ENCODE assay signal across 1 cellular context in genomic region chr6:43575772-43576551, GRCh38.
TF ChIP-seq lines count a peak whose summit lies in the region.

TSS of gene POLH (plus strand) at chr6:43576185. CDS start at chr6:43582320, 6,135 bp downstream.
TSS of gene XPO5 (minus strand) at chr6:43576038. CDS start at chr6:43575864, 174 bp downstream.

TF ChIP-seq in WTC11, 78 proteins besides CTCF, POLR2A, EP300 and RAD21 (continued from another document):
- TF ChIP-seq ZNF232 (CRISPR knock-in tag; IDR thresholded peaks at IDR 0.05) (peak; percentile 85; the same call in 1 of the 2 replicates), MYBL2 (CRISPR knock-in tag; IDR thresholded peaks at IDR 0.05) (peak; percentile 98), ZNF671 (CRISPR knock-in tag; IDR thresholded peaks at IDR 0.05) (no peak), ZNF425 (CRISPR knock-in tag; conservative IDR thresholded peaks at IDR 0.05) (no peak), E2F5 (CRISPR knock-in tag; IDR thresholded peaks at IDR 0.05) (peak; percentile 86), ESRRA (CRISPR knock-in tag; IDR thresholded peaks at IDR 0.05; ENCODE audit: borderline replicate concordance) (peak; percentile 47), FOXP1 (CRISPR knock-in tag; IDR thresholded peaks at IDR 0.05; ENCODE audit: borderline replicate concordance) (peak; percentile 90), ARID4B (CRISPR knock-in tag; IDR thresholded peaks at IDR 0.05; ENCODE audit: borderline replicate concordance) (peak; percentile 88), HMGXB4 (CRISPR knock-in tag; IDR thresholded peaks at IDR 0.05) (peak; percentile 95), ATF2 (CRISPR knock-in tag; IDR thresholded peaks at IDR 0.05; ENCODE audit: borderline replicate concordance, low read depth) (0 out of 2 replicates have a peak, but pooled peaks have one; percentile 45), ZNF423 (CRISPR knock-in tag; IDR thresholded peaks at IDR 0.05) (no peak)
TF ChIP-seq in WTC11: peak in this region for 27.
